In the genomic region with DNA sequence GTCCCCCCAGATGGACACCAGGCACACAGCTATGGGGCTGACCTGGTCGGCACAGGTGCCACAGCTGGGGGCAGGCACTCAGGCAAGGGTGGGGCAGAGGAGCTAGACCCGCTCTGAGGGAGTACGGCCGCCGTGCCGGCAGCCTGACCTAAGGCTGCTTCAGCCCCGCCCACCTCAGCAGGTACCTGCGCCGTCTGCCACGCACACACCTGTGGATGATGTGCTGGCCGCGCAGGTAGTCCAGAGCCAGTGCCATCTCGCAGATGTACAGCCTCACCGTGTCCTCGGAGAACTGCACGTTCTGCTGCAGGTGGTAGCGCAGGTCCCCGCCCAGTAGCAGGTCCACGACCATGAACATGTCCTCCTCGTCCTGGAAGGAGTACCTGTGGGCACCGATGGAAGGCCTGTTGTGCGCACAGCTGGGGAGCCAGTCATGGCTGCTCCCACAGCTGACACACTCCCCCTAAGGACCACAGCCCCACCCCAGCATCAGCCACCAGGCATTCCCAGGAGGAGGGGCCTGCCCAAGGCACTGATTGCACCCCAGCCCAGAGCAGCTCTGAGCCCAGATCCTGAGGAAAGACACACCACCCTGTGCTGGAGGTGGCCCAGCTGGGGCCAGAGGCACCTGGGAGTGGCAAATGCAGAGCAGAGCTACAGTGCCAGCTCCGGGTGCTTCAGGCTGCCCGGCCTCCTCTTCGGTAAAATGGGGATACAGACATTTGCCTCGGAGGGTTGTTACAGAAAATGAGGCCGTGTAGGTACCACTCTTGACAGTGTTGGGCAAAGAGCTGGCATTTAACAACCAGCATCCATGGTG, we compare ENCODE assay signal across 21 cellular contexts.
"Had no signal": no experiment of that assay in that cellular context is flagged by ENCODE, and none has a peak within 500 bp of the region (broad histone marks: within the 10 kb centered on the region; RNA-seq: fewer than 3 reads in every experiment).

No MANE protein-coding gene starts in this region.

- H3K9me3 ChIP-seq: left lung, thoracic aorta, upper lobe of left lung had no signal

- ATAC-seq: activated CD4-positive, CD25-positive, alpha-beta regulatory T cell treated with anti-CD3 and anti-CD28 coated beads, Interleukin-2, amount 50 U/mL, for 24 hours; activated naive CD8-positive, alpha-beta T cell treated with anti-CD3 and anti-CD28 coated beads, Interleukin-2, amount 50 U/mL, for 24 hours; activated T-cell treated with anti-CD3 and anti-CD28 coated beads, Interleukin-2, amount 50 U/mL, for 72 hours; left lung had no signal

- DNase-seq: activated CD4-positive, alpha-beta T cell treated with anti-CD3 and anti-CD28 coated beads, Interleukin-2, amount 10 ng/mL, durations not matched to agents 7 days and 5 days; activated effector memory CD4-positive, alpha-beta T cell treated with Interleukin-2 at 50 U/mL for 16 hours; activated naive CD4-positive, alpha-beta T cell treated with anti-CD3 and anti-CD28 coated beads for 36 hours; activated naive CD8-positive, alpha-beta T cell treated with anti-CD3 and anti-CD28 coated beads, Interleukin-2, amount 50 U/mL, for 24 hours; activated T-cell treated with anti-CD3 and anti-CD28 coated beads, Interleukin-2, amount 50 U/mL, for 72 hours; effector CD4-positive, alpha-beta T cell; erythroblast; foreskin fibroblast; kidney glomerular epithelial cell; mammary epithelial cell; retina; stimulated activated CD4-positive, alpha-beta T cell treated with anti-CD3 and anti-CD28 coated beads, Interleukin-4, amount 100 ng/mL, for 24 hours; stimulated activated naive CD4-positive, alpha-beta T cell treated with Interleukin-2 at 50 U/mL for 16 hours; SW 1271 had no signal

- H3K27me3 Mint-ChIP-seq: activated CD4-positive, alpha-beta T cell treated with anti-CD3 and anti-CD28 coated beads, Interleukin-2, amount 10 ng/mL, durations not matched to agents 7 days and 5 days; activated naive CD8-positive, alpha-beta T cell treated with anti-CD3 and anti-CD28 coated beads, Interleukin-2, amount 50 U/mL, for 24 hours had no signal

- H3K27me3 ChIP-seq: left lung, upper lobe of left lung had no signal

- H3K9me3 Mint-ChIP-seq: activated CD4-positive, alpha-beta T cell treated with anti-CD3 and anti-CD28 coated beads, Interleukin-2, amount 10 ng/mL, durations not matched to agents 7 days and 5 days; activated naive CD4-positive, alpha-beta T cell treated with anti-CD3 and anti-CD28 coated beads for 36 hours; activated naive CD8-positive, alpha-beta T cell treated with anti-CD3 and anti-CD28 coated beads, Interleukin-2, amount 50 U/mL, for 24 hours; activated T-cell treated with anti-CD3 and anti-CD28 coated beads, Interleukin-2, amount 50 U/mL, for 72 hours had no signal

- H3K4me3 Mint-ChIP-seq: activated CD4-positive, alpha-beta T cell treated with anti-CD3 and anti-CD28 coated beads, Interleukin-2, amount 10 ng/mL, durations not matched to agents 7 days and 5 days; activated naive CD4-positive, alpha-beta T cell treated with anti-CD3 and anti-CD28 coated beads for 36 hours; activated naive CD8-positive, alpha-beta T cell treated with anti-CD3 and anti-CD28 coated beads, Interleukin-2, amount 50 U/mL, for 24 hours; activated T-cell treated with anti-CD3 and anti-CD28 coated beads, Interleukin-2, amount 50 U/mL, for 72 hours had no signal

- H3K4me3 ChIP-seq: left lung, SK-N-MC, thoracic aorta, upper lobe of left lung had no signal

- H3K27ac ChIP-seq: left lung, SK-N-MC, thoracic aorta, upper lobe of left lung, VCaP had no signal

- H3K27ac Mint-ChIP-seq: activated CD4-positive, alpha-beta T cell treated with anti-CD3 and anti-CD28 coated beads, Interleukin-2, amount 10 ng/mL, durations not matched to agents 7 days and 5 days; activated naive CD4-positive, alpha-beta T cell treated with anti-CD3 and anti-CD28 coated beads for 36 hours; activated naive CD8-positive, alpha-beta T cell treated with anti-CD3 and anti-CD28 coated beads, Interleukin-2, amount 50 U/mL, for 24 hours; activated T-cell treated with anti-CD3 and anti-CD28 coated beads, Interleukin-2, amount 50 U/mL, for 72 hours; progenitor cell of endocrine pancreas had no signal

- H3K36me3 ChIP-seq: thoracic aorta had no signal
